In genomic region chr19:31351212-31352193, GRCh38 we compare ENCODE assay signal across 8 cellular contexts. TPM values are rescaled to one million over a fixed set of nuclear protein-coding genes. Genes with fewer than 3 reads are reported as not detected.
A peak's percentile ranks its signal among the peaks of the same experiment; 100 is the strongest.
DNase-seq lines count a peak whose midpoint lies in the region; ATAC-seq and TF ChIP-seq lines count a peak whose summit lies in the region.

No MANE protein-coding gene starts in this region.

- H3K9me3 ChIP-seq in Caco-2 (no peaks in the 10 kb centered on the region), Peyer's patch (no peaks in the 10 kb centered on the region), mucosa of descending colon (no peaks in the 10 kb centered on the region)

- H3K27me3 ChIP-seq in Caco-2 (replicated peaks; ENCODE audit: control insufficient read depth, insufficient read depth, low read length) (no peaks in the 10 kb centered on the region; the same call in 1 of the 2 replicates), Peyer's patch (peaks cover 0 to 13% of the 10 kb centered on the region in 2 donors)

- no peak overlapping the region for H3K27ac Mint-ChIP-seq in Caco-2 (ENCODE audit: unreplicated experiment)
- no peak overlapping the region for H3K27ac Mint-ChIP-seq in endothelial cell (ENCODE audit: unreplicated experiment)

- no peak for TF ChIP-seq POLR2A in Peyer's patch (IDR thresholded peaks at IDR 0.05)

- H3K36me3 Mint-ChIP-seq in Caco-2 (ENCODE audit: insufficient read depth, unreplicated experiment) (no peaks in the 10 kb centered on the region), endothelial cell (ENCODE audit: low read depth, unreplicated experiment) (no peaks in the 10 kb centered on the region)

- H3K4me3 ChIP-seq in Caco-2 (ENCODE audit: low read depth, low read length) = peak overlapping the region; percentile 14; the same call in 1 of the 2 replicates
- H3K4me3 ChIP-seq in Peyer's patch = peak overlapping the region; percentile 36 to 88 (median 60)
- H3K4me3 ChIP-seq in mucosa of descending colon = peak overlapping the region; percentile 32

- H3K27me3 Mint-ChIP-seq in Caco-2 (ENCODE audit: insufficient read depth, unreplicated experiment) (peaks cover 32% of the 10 kb centered on the region), endothelial cell (ENCODE audit: unreplicated experiment) (peaks cover 30% of the 10 kb centered on the region)

- H3K4me3 Mint-ChIP-seq in Caco-2 (ENCODE audit: unreplicated experiment) (peak overlapping the region; percentile 71), endothelial cell (ENCODE audit: unreplicated experiment) (peak overlapping the region; percentile 97)

- no peak for TF ChIP-seq CTCF in Caco-2 (IDR thresholded peaks at IDR 0.05; ENCODE audit: insufficient read depth in 1 of 2, low read depth in 1 of 2, low read length in 1 of 2, severe bottlenecking in 1 of 2, unreplicated experiment in 1 of 2)
- TF ChIP-seq CTCF in Peyer's patch (IDR thresholded peaks at IDR 0.05) = no peak
- TF ChIP-seq CTCF in endothelial cell (IDR thresholded peaks at IDR 0.05; ENCODE audit: unreplicated experiment) = no peak
- no peak for TF ChIP-seq CTCF in mucosa of descending colon (IDR thresholded peaks at IDR 0.05)

- peak overlapping the region; percentile 18 to 91 (median 48) for H3K27ac ChIP-seq in Peyer's patch

- H3K4me1 ChIP-seq in Caco-2 (no peaks in the 10 kb centered on the region), Peyer's patch (peaks cover 0 to 24% (median 5%) of the 10 kb centered on the region in 4 donors), mucosa of descending colon (ENCODE audit: low read depth) (peaks cover 20% of the 10 kb centered on the region)

- DNase-seq in Caco-2 = no peak
- no peak for DNase-seq in Peyer's patch
- peak; percentile 34 for DNase-seq in endothelial cell (ENCODE audit: low spot score)
- DNase-seq in mucosa of descending colon = peak in 2 of 3 donors; percentile 27 to 50
- DNase-seq in NCI-H187 (lab: John Stamatoyannopoulos, UW) = no peak
- no peak for DNase-seq in DMS153 (lab: John Stamatoyannopoulos, UW)
- no peak for DNase-seq in NK-92 (lab: John Stamatoyannopoulos, UW; ENCODE audit: unreplicated experiment)

- CTCF ChIA-PET in Caco-2 (lab: Charles Lee) = no interaction called here

- POLR2A ChIA-PET in Caco-2 (lab: Charles Lee) = no interaction called here

- peak; percentile 4 for ATAC-seq in mucosa of descending colon
- no peak for ATAC-seq in GM21390 (IDR thresholded peaks at IDR 0.05; ENCODE audit: unreplicated experiment)

- BruUV-seq in Caco-2 (replicated peaks; lab: Mats Ljungman, UMichigan) = no TSS peak

- H3K9me3 Mint-ChIP-seq in Caco-2 (ENCODE audit: unreplicated experiment) (no peaks in the 10 kb centered on the region), endothelial cell (ENCODE audit: unreplicated experiment) (no peaks in the 10 kb centered on the region)

- no peaks in the 10 kb centered on the region for H3K4me1 Mint-ChIP-seq in Caco-2 (ENCODE audit: low read depth, unreplicated experiment)
- H3K4me1 Mint-ChIP-seq in endothelial cell (ENCODE audit: unreplicated experiment) = peaks cover 38% of the 10 kb centered on the region

- H3K36me3 ChIP-seq in Caco-2 (ENCODE audit: control insufficient read depth, insufficient read depth, low read length) (no peaks in the 10 kb centered on the region), Peyer's patch (no peaks in the 10 kb centered on the region), mucosa of descending colon (ENCODE audit: low read depth) (no peaks in the 10 kb centered on the region)

- intact Hi-C loops in Caco-2 (cut with micrococcal nuclease; ENCODE audit: unreplicated experiment) (no loop called here), mucosa of descending colon (cut with DNase I, micrococcal nuclease) (loop anchor here in 1 of 2 donors (10.0 kb wide), 1 partner anchor 567 kb away; no protein-coding TSS in a partner anchor)

RNA-seq across cellular contexts. Expression of gene TSHZ3, which starts 2.3 kb away (rescaled TPM):
- total RNA-seq in Caco-2 (2022) (not detected in 2 replicates), Peyer's patch (10 to 100 TPM in 1 of 4 donors, 1 to 10 TPM in 2, under 1 TPM in 1; 0.70 to 14.0 (median 3.0) TPM), endothelial cell (ENCODE audit: unreplicated experiment) (12.3 TPM), mucosa of descending colon (10 to 100 TPM in 1 of 3 donors, 1 to 10 TPM in 2; 1.6 to 32.1 (median 5.2) TPM)

Comparison
In these comparisons a context has a peak if more than half of its experiments do, and no peak if none do; other contexts are left out.
1. DNase-seq: peak in endothelial cell (single experiment) and mucosa of descending colon (2 of 3); none in Caco-2 (0 of 2), Peyer's patch (0 of 3), NCI-H187 (0 of 2), DMS153 (single experiment) and NK-92 (single experiment).
2. Peak in every context shown above with its lines, with median percentiles within 50 percentile points of each other: H3K4me3 ChIP-seq.